ENCODE assay signal across 11 cellular contexts in the genomic region with DNA sequence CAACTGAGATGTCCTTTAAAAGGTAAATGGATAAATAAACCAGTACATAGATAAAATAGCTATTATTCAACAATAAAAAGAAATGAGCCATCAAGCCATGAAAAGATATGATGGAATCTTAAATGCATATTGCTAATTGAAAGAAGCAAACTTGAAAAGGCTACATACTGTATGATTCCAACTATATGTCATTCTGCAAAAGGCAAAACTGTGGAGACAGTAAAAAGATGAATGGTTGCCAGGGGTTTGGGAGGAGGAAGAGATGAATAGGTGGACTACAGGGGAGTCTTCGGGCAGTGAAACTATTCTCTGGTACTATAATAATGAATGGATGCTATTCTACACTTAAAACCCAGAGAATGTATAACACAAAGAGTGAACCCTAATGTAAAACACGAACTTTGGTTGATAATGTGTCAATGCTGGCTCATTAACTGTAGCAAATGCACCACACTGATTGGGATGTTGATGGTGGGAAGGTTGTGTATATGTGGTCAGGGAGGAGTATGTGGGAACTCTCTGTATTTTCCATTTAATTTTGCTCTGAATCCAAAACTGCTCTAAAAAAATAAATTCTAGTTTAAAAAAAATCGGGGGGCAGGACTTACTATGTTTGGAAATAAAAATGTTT.
"Had no signal": no experiment of that assay in that cellular context is flagged by ENCODE, and none has a peak within 500 bp of the region (broad histone marks: within the 10 kb centered on the region; RNA-seq: fewer than 3 reads in every experiment).

No MANE protein-coding gene starts in this region.

- DNase-seq: GM23248, GOT3, H7, H9, HCEC 1CT, HFFc6 had no signal

- H2AFZ ChIP-seq: GM23248, GM23338 had no signal

- H3K4me3 ChIP-seq: GM23248, GM23338, HAP-1 had no signal

- H3K4me2 ChIP-seq: GM23338 had no signal

- H3K27ac ChIP-seq: GM23248 had no signal

- H3K4me1 ChIP-seq: HAP-1 had no signal

- H3K9me3 ChIP-seq: HAP-1 had no signal

- H3K9ac ChIP-seq: GM23248 had no signal

- ATAC-seq: GM23338, HCT116 had no signal

- FAIRE-seq: H1, H54 had no signal

- H3K36me3 ChIP-seq: HAP-1 had no signal
